Comparison of ENCODE assay signal across 1 cellular context in genomic region chr10:98881789-98882188, GRCh38.
TF ChIP-seq lines count a peak whose summit lies in the region.

No MANE protein-coding gene starts in this region.

TF ChIP-seq in K562, 482 proteins besides CTCF, POLR2A, EP300 and RAD21 (continued from another document):
- TF ChIP-seq ZNF655 (CRISPR knock-in tag; IDR thresholded peaks at IDR 0.05) (no peak), RBM34 (IDR thresholded peaks at IDR 0.05; ENCODE audit: borderline replicate concordance, insufficient read depth, low read length) (no peak), ELF1 (tag; IDR thresholded peaks at IDR 0.05) (no peak), DNMT1 (IDR thresholded peaks at IDR 0.05) (no peak), TAF9B (IDR thresholded peaks at IDR 0.05; ENCODE audit: partially characterized antibody) (no peak), SIN3B (IDR thresholded peaks at IDR 0.05; ENCODE audit: low read depth) (no peak), EGR1 (conservative IDR thresholded peaks at IDR 0.05) (no peak), RAD51 (IDR thresholded peaks at IDR 0.05; ENCODE audit: borderline replicate concordance, low read depth) (no peak), MXD1 (CRISPR knock-in tag; IDR thresholded peaks at IDR 0.05; ENCODE audit: borderline replicate concordance, poor library complexity, severe bottlenecking) (no peak), STAT5B (CRISPR knock-in tag; IDR thresholded peaks at IDR 0.05) (no peak), ZBTB40 (IDR thresholded peaks at IDR 0.05) (no peak), ZBTB40 (CRISPR knock-in tag; IDR thresholded peaks at IDR 0.05) (no peak)
